23 cellular contexts compared by ENCODE assay signal in the genomic region with DNA sequence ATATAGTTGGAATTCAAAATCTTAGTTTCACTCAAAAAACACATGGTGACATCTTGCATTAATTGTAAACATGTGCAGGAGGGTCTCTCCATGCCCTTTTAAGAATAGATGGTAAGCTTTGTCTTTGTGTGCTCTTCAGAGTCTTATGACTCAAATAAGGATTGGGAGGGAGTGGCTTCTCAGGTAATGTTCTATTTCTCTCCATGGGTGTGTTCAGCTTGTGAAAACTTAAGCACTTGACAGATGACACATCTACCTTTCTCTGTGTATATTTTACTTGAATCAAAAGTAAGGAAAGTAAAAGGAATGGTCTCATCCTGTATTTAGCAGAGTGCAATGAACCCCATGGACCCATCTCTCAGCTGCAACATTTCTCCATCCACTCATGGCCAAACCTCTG.
A peak's percentile ranks its signal among the peaks of the same experiment; 100 is the strongest.
DNase-seq lines count a peak whose midpoint lies in the region; ATAC-seq, FAIRE-seq and TF ChIP-seq lines count a peak whose summit lies in the region.
"Had no signal": no experiment of that assay in that cellular context is flagged by ENCODE, and none has a peak within 500 bp of the region (broad histone marks: within the 10 kb centered on the region; RNA-seq: fewer than 3 reads in every experiment).

No MANE protein-coding gene starts in this region.

- no peaks in the 10 kb centered on the region for H4K20me1 ChIP-seq in HepG2 (ENCODE audit: insufficient read depth, low read length)
- H4K20me1 ChIP-seq: BLaER1 treated with 17β-estradiol and CSF1 and Interleukin-3, amounts not matched to agents 10 nM and 100 nM had no signal

- in situ Hi-C loops in HepG2 (cut with HindIII; ENCODE audit: extremely low pct_ligation_motif_present, low pct_unique_long_range_greater_than_20kb) = no loop called here

- H3K36me3 ChIP-seq in HepG2 (replicated peaks in 1 of 2; ENCODE audit: control insufficient read depth in 1 of 2, insufficient read depth in 2 of 2, low read length in 2 of 2) = no peaks in the 10 kb centered on the region
- no peaks in the 10 kb centered on the region for H3K36me3 ChIP-seq in right lobe of liver
- H3K36me3 ChIP-seq: BLaER1 treated with 17β-estradiol and CSF1 and Interleukin-3, amounts not matched to agents 10 nM and 100 nM had no signal

- H3K4me3 ChIP-seq in HepG2 (replicated peaks in 1 of 3; ENCODE audit: insufficient read depth in 1 of 3, low read depth in 2 of 3, low read length in 3 of 3) (no peak overlapping the region), right lobe of liver (no peak overlapping the region)
- H3K4me3 ChIP-seq: A549; BLaER1 treated with 17β-estradiol and CSF1 and Interleukin-3, amounts not matched to agents 10 nM and 100 nM; GM23248; SK-N-MC had no signal

- no peaks in the 10 kb centered on the region for H3K9me3 ChIP-seq in HepG2 (ENCODE audit: low read length)
- no peaks in the 10 kb centered on the region for H3K9me3 ChIP-seq in right lobe of liver
- H3K9me3 ChIP-seq: A549; BLaER1 treated with 17β-estradiol and CSF1 and Interleukin-3, amounts not matched to agents 10 nM and 100 nM had no signal

- no peak for ATAC-seq in HepG2
- no peak for ATAC-seq in right lobe of liver
- peak; percentile 45 for ATAC-seq in left colon
- ATAC-seq: Panc1 had no signal

- DNase-seq in HepG2 (ENCODE audit: low spot score) = no peak
- DNase-seq in right lobe of liver = no peak
- peak; percentile 50 for DNase-seq in epithelial cell of prostate (ENCODE audit: low read depth, low spot score)
- DNase-seq in left colon = no peak
- DNase-seq in central memory CD4-positive, alpha-beta T cell = no peak
- no peak for DNase-seq in substantia nigra (lab: John Stamatoyannopoulos, UW)
- DNase-seq in NOMO-1 treated with dmso at 0.1 percent for 144 hours (lab: John Stamatoyannopoulos, UW; ENCODE audit: unreplicated experiment) = no peak
- DNase-seq: AML-193; CD4-positive, alpha-beta T cell; DMS53; GM23248; H7; KBM-7; NCI-H1105 treated with DMSO at 0.1 percent for 48 hours; NCI-H2029; NCI-H526 treated with DMSO at 0.1 percent for 48 hours; SIG-M5 had no signal

- TF ChIP-seq POLR2A in HepG2 (IDR thresholded peaks at IDR 0.05; ENCODE audit: insufficient read depth in 1 of 2, low read depth in 2 of 2, low read length in 2 of 2) (no peak), right lobe of liver (IDR thresholded peaks at IDR 0.05) (no peak)

- intact Hi-C loops in HepG2 (cut with micrococcal nuclease; ENCODE audit: unreplicated experiment) (no loop called here), right lobe of liver (cut with DNase I) (no loop called here), left colon (cut with DNase I, micrococcal nuclease) (no loop called here)

- H2AFZ ChIP-seq in HepG2 (ENCODE audit: low read length) = no peak overlapping the region
- H2AFZ ChIP-seq: GM23248 had no signal

- TF ChIP-seq RAD21 in HepG2 (CRISPR knock-in tag; IDR thresholded peaks at IDR 0.05) = no peak

- no peak for FAIRE-seq in HepG2 (lab: Jason Lieb, UNC)
- FAIRE-seq: A549, G401.6 had no signal

- BruUV-seq in HepG2 (replicated peaks; lab: Mats Ljungman, UMichigan) = no TSS peak

- no peak for TF ChIP-seq EP300 in HepG2 (IDR thresholded peaks at IDR 0.05; ENCODE audit: low read depth in 2 of 2, low read length in 2 of 2)
- no peak for TF ChIP-seq EP300 in HepG2 (CRISPR knock-in tag; IDR thresholded peaks at IDR 0.05; ENCODE audit: borderline replicate concordance)

- H3K27ac ChIP-seq in HepG2 (ENCODE audit: extremely low read length, insufficient read depth, low read length) = no peak overlapping the region
- no peak overlapping the region for H3K27ac ChIP-seq in right lobe of liver
- peak overlapping the region; percentile 23 for H3K27ac ChIP-seq in epithelial cell of prostate
- H3K27ac ChIP-seq in substantia nigra (ENCODE audit: low read depth, low read length, poor library complexity, severe bottlenecking) = no peak overlapping the region
- H3K27ac ChIP-seq: A549; BLaER1 treated with 17β-estradiol and CSF1 and Interleukin-3, amounts not matched to agents 10 nM and 100 nM; GM23248; RWPE1; SK-N-MC had no signal

- no peak overlapping the region for H3K9ac ChIP-seq in HepG2 (ENCODE audit: insufficient read depth, low read depth, low read length)
- H3K9ac ChIP-seq: BLaER1 treated with 17β-estradiol and CSF1 and Interleukin-3, amounts not matched to agents 10 nM and 100 nM; GM23248 had no signal

- peaks cover 68% of the 10 kb centered on the region for H3K4me1 ChIP-seq in HepG2 (ENCODE audit: insufficient read depth, low read length)
- H3K4me1 ChIP-seq in right lobe of liver = no peaks in the 10 kb centered on the region
- H3K4me1 ChIP-seq: A549 had no signal

- H3K27me3 ChIP-seq in HepG2 (ENCODE audit: control insufficient read depth in 1 of 2, insufficient read depth in 2 of 2, low read length in 2 of 2) (no peaks in the 10 kb centered on the region), right lobe of liver (no peaks in the 10 kb centered on the region)
- H3K27me3 ChIP-seq: BLaER1 treated with 17β-estradiol and CSF1 and Interleukin-3, amounts not matched to agents 10 nM and 100 nM had no signal

- POLR2A ChIA-PET in HepG2 (lab: Yijun Ruan, JAX) = no interaction called here

- CTCF ChIA-PET in HepG2 (lab: Yijun Ruan, JAX; ENCODE audit: low intra/inter-chr PET ratio, low total read pairs) = no interaction called here

- H3K79me2 ChIP-seq in HepG2 (ENCODE audit: insufficient read depth, low read length) = no peaks in the 10 kb centered on the region

- H3K4me2 ChIP-seq in HepG2 (ENCODE audit: low read depth, low read length) = no peak overlapping the region
- H3K4me2 ChIP-seq: A549; BLaER1 treated with 17β-estradiol and CSF1 and Interleukin-3, amounts not matched to agents 10 nM and 100 nM had no signal

- no peak for TF ChIP-seq CTCF in HepG2 (CRISPR knock-in tag; IDR thresholded peaks at IDR 0.05)
- no peak for TF ChIP-seq CTCF in right lobe of liver (IDR thresholded peaks at IDR 0.05)

TF ChIP-seq in HepG2, 621 proteins besides CTCF, POLR2A, EP300 and RAD21:
- TF ChIP-seq DNMT1 (CRISPR knock-in tag; IDR thresholded peaks at IDR 0.05) (no peak), YY1 (IDR thresholded peaks at IDR 0.05; ENCODE audit: insufficient read depth, insufficient replicate concordance, low read depth, low read length) (no peak)
- TF ChIP-seq, protein P1, sequence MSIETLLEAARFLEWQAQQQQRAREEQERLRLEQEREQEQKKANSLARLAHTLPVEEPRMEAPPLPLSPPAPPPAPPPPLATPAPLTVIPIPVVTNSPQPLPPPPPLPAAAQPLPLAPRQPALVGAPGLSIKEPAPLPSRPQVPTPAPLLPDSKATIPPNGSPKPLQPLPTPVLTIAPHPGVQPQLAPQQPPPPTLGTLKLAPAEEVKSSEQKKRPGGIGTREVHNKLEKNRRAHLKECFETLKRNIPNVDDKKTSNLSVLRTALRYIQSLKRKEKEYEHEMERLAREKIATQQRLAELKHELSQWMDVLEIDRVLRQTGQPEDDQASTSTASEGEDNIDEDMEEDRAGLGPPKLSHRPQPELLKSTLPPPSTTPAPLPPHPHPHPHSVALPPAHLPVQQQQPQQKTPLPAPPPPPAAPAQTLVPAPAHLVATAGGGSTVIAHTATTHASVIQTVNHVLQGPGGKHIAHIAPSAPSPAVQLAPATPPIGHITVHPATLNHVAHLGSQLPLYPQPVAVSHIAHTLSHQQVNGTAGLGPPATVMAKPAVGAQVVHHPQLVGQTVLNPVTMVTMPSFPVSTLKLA (IDR thresholded peaks at IDR 0.05) = peak; percentile 38; the same call in 1 of the 2 replicates
